In genomic region chr6:111482236-111482958, GRCh38 we compare ENCODE assay signal across 8 cellular contexts. TPM values are rescaled to one million over a fixed set of nuclear protein-coding genes. Genes with fewer than 3 reads are reported as not detected.
DNase-seq lines count a peak whose midpoint lies in the region; ATAC-seq and TF ChIP-seq lines count a peak whose summit lies in the region.

No MANE protein-coding gene starts in this region.

- H3K9me3 Mint-ChIP-seq in CD14-positive monocyte = peaks cover 0 to 2% (median 0%) of the 10 kb centered on the region in 7 donors
- no peaks in the 10 kb centered on the region for H3K9me3 Mint-ChIP-seq in activated naive CD8-positive, alpha-beta T cell treated with anti-CD3 and anti-CD28 coated beads, Interleukin-2, amount 50 U/mL, for 24 hours
- no peaks in the 10 kb centered on the region for H3K9me3 Mint-ChIP-seq in progenitor cell of endocrine pancreas (ENCODE audit: low read depth)

- TF ChIP-seq CTCF in CD14-positive monocyte (IDR thresholded peaks at IDR 0.05) (no peak), progenitor cell of endocrine pancreas (IDR thresholded peaks at IDR 0.05; ENCODE audit: unreplicated experiment) (no peak)

- H3K4me1 Mint-ChIP-seq in CD14-positive monocyte (peaks cover 38% of the 10 kb centered on the region), progenitor cell of endocrine pancreas (ENCODE audit: low read depth) (peaks cover 39% of the 10 kb centered on the region)
- H3K4me1 Mint-ChIP-seq in activated naive CD8-positive, alpha-beta T cell treated with anti-CD3 and anti-CD28 coated beads, Interleukin-2, amount 50 U/mL, for 24 hours = peaks cover 56% of the 10 kb centered on the region

- no peaks in the 10 kb centered on the region for H3K36me3 Mint-ChIP-seq in CD14-positive monocyte
- peaks cover 8% of the 10 kb centered on the region for H3K36me3 Mint-ChIP-seq in activated naive CD8-positive, alpha-beta T cell treated with anti-CD3 and anti-CD28 coated beads, Interleukin-2, amount 50 U/mL, for 24 hours (ENCODE audit: low read depth)
- H3K36me3 Mint-ChIP-seq in progenitor cell of endocrine pancreas (ENCODE audit: insufficient read depth) = peaks cover 5% of the 10 kb centered on the region

- intact Hi-C loops in CD14-positive monocyte (cut with micrococcal nuclease) (loop anchor here (2.0 to 10.0 kb wide), 7 partner anchors 75 to 608 kb away; partner anchors contain the start of genes AMD1 (in 1 of the 2) and TRAF3IP2 (in 1 of the 2)), left ventricle myocardium superior (cut with micrococcal nuclease) (loop anchor here (10.0 kb wide), 1 partner anchor 62 kb away; no protein-coding TSS in a partner anchor)

- peak; percentile 11 for ATAC-seq in GM19372 (IDR thresholded peaks at IDR 0.05; ENCODE audit: low read depth, unreplicated experiment)
- ATAC-seq in HG03520 (IDR thresholded peaks at IDR 0.05; ENCODE audit: unreplicated experiment) = peak; percentile 16
- ATAC-seq in SK-N-SH treated with all-trans-retinoic acid at 6 μM for 48 hours = peak; percentile 16
- no peak for ATAC-seq in activated naive CD8-positive, alpha-beta T cell treated with anti-CD3 and anti-CD28 coated beads, Interleukin-2, amount 50 U/mL, for 24 hours
- peak; percentile 27 for ATAC-seq in left ventricle myocardium superior

- H3K4me3 Mint-ChIP-seq in CD14-positive monocyte (peak overlapping the region; percentile 97 to 99), progenitor cell of endocrine pancreas (ENCODE audit: low read depth) (peak overlapping the region; percentile 99)
- peak overlapping the region; percentile 95 for H3K4me3 Mint-ChIP-seq in activated naive CD8-positive, alpha-beta T cell treated with anti-CD3 and anti-CD28 coated beads, Interleukin-2, amount 50 U/mL, for 24 hours

- H3K27ac Mint-ChIP-seq in CD14-positive monocyte (peak overlapping the region; percentile 88 to 98 (median 96)), progenitor cell of endocrine pancreas (peak overlapping the region; percentile 99)
- H3K27ac Mint-ChIP-seq in activated naive CD8-positive, alpha-beta T cell treated with anti-CD3 and anti-CD28 coated beads, Interleukin-2, amount 50 U/mL, for 24 hours = peak overlapping the region; percentile 92

- H3K27me3 Mint-ChIP-seq in CD14-positive monocyte (ENCODE audit: low read depth in 3 of 3) = no peaks in the 10 kb centered on the region
- H3K27me3 Mint-ChIP-seq in activated naive CD8-positive, alpha-beta T cell treated with anti-CD3 and anti-CD28 coated beads, Interleukin-2, amount 50 U/mL, for 24 hours = no peaks in the 10 kb centered on the region
- H3K27me3 Mint-ChIP-seq in progenitor cell of endocrine pancreas = no peaks in the 10 kb centered on the region

- DNase-seq in CD14-positive monocyte (ENCODE audit: low spot score) (peak; percentile 64), left ventricle myocardium superior (peak; percentile 70), progenitor cell of endocrine pancreas (ENCODE audit: low spot score, unreplicated experiment) (peak; percentile 22), GM19240 (ENCODE audit: insufficient read length, low spot score) (no peak)
- DNase-seq in activated naive CD8-positive, alpha-beta T cell treated with anti-CD3 and anti-CD28 coated beads, Interleukin-2, amount 50 U/mL, for 24 hours = peak; percentile 48

TF ChIP-seq in SK-N-SH treated with all-trans-retinoic acid at 6 μM for 48 hours, 23 proteins besides CTCF, POLR2A, EP300 and RAD21 (continues in another document):
- TF ChIP-seq ARNTL (CRISPR knock-in tag; IDR thresholded peaks at IDR 0.05; ENCODE audit: borderline replicate concordance, low read depth) = no peak
- TF ChIP-seq CSRNP3 (CRISPR knock-in tag; IDR thresholded peaks at IDR 0.05) = no peak
- TF ChIP-seq TCF4 (CRISPR knock-in tag; IDR thresholded peaks at IDR 0.05; ENCODE audit: borderline replicate concordance) = no peak
- TF ChIP-seq ISL1 (CRISPR knock-in tag; IDR thresholded peaks at IDR 0.05) = no peak
- no peak for TF ChIP-seq TOX (CRISPR knock-in tag; IDR thresholded peaks at IDR 0.05; ENCODE audit: borderline replicate concordance)
- no peak for TF ChIP-seq ZC3H10 (CRISPR knock-in tag; IDR thresholded peaks at IDR 0.05)
- TF ChIP-seq ZFP30 (CRISPR knock-in tag; IDR thresholded peaks at IDR 0.05) = no peak
- TF ChIP-seq, protein P1, sequence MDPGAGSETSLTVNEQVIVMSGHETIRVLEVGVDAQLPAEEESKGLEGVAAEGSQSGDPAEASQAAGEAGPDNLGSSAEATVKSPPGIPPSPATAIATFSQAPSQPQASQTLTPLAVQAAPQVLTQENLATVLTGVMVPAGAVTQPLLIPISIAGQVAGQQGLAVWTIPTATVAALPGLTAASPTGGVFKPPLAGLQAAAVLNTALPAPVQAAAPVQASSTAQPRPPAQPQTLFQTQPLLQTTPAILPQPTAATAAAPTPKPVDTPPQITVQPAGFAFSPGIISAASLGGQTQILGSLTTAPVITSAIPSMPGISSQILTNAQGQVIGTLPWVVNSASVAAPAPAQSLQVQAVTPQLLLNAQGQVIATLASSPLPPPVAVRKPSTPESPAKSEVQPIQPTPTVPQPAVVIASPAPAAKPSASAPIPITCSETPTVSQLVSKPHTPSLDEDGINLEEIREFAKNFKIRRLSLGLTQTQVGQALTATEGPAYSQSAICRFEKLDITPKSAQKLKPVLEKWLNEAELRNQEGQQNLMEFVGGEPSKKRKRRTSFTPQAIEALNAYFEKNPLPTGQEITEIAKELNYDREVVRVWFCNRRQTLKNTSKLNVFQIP (CRISPR knock-in tag; IDR thresholded peaks at IDR 0.05; ENCODE audit: borderline replicate concordance, low read depth) = no peak
- TF ChIP-seq PPARA (CRISPR knock-in tag; IDR thresholded peaks at IDR 0.05; ENCODE audit: borderline replicate concordance) = no peak
- TF ChIP-seq OSR1 (CRISPR knock-in tag; IDR thresholded peaks at IDR 0.05) = no peak
- no peak for TF ChIP-seq ZNF8 (CRISPR knock-in tag; IDR thresholded peaks at IDR 0.05)
- TF ChIP-seq GLIS3 (CRISPR knock-in tag; IDR thresholded peaks at IDR 0.05) = no peak
- TF ChIP-seq, protein P2, sequence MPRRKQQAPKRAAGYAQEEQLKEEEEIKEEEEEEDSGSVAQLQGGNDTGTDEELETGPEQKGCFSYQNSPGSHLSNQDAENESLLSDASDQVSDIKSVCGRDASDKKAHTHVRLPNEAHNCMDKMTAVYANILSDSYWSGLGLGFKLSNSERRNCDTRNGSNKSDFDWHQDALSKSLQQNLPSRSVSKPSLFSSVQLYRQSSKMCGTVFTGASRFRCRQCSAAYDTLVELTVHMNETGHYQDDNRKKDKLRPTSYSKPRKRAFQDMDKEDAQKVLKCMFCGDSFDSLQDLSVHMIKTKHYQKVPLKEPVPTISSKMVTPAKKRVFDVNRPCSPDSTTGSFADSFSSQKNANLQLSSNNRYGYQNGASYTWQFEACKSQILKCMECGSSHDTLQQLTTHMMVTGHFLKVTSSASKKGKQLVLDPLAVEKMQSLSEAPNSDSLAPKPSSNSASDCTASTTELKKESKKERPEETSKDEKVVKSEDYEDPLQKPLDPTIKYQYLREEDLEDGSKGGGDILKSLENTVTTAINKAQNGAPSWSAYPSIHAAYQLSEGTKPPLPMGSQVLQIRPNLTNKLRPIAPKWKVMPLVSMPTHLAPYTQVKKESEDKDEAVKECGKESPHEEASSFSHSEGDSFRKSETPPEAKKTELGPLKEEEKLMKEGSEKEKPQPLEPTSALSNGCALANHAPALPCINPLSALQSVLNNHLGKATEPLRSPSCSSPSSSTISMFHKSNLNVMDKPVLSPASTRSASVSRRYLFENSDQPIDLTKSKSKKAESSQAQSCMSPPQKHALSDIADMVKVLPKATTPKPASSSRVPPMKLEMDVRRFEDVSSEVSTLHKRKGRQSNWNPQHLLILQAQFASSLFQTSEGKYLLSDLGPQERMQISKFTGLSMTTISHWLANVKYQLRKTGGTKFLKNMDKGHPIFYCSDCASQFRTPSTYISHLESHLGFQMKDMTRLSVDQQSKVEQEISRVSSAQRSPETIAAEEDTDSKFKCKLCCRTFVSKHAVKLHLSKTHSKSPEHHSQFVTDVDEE (CRISPR knock-in tag; IDR thresholded peaks at IDR 0.05) = no peak
- no peak for TF ChIP-seq CREB5 (CRISPR knock-in tag; IDR thresholded peaks at IDR 0.05; ENCODE audit: low read depth)
- TF ChIP-seq RARB (CRISPR knock-in tag; IDR thresholded peaks at IDR 0.05) = no peak
- TF ChIP-seq ZNF565 (CRISPR knock-in tag; conservative IDR thresholded peaks at IDR 0.05; ENCODE audit: low read depth) = no peak
- no peak for TF ChIP-seq ESRRG (CRISPR knock-in tag; IDR thresholded peaks at IDR 0.05)

RNA-seq across cellular contexts. Expression of gene REV3L, which starts 0.6 kb away (rescaled TPM):
- polyA plus RNA-seq in CD14-positive monocyte = 1 to 10 TPM; 3.4 to 4.9 TPM
- total RNA-seq in left ventricle myocardium superior (12.8 TPM), progenitor cell of endocrine pancreas (40.0 and 40.5 TPM in 2 replicates)
